Comparison of ENCODE assay signal across 8 cellular contexts in the genomic region with DNA sequence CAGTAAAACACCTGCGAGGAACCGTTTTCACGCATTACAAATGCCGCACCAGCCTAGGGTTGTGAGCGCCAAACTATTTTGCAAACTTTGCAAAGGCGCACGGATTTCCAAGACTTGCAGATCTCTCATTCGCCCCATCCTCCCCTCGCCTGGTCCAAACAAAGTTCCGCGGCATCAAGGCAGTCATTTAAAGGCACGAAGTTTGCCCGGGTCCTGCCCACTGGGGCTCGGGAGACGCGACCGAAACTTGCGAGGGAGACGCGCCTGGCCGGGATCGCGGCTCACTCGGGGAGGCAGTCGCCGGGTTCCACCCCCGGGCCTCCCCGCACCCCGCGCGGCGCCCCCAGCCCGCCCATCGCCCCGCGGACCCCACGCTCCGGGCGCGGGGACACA. TPM values are rescaled to one million over a fixed set of nuclear protein-coding genes. Genes with fewer than 3 reads are reported as not detected.
DNase-seq lines count a peak whose midpoint lies in the region; ATAC-seq, FAIRE-seq and TF ChIP-seq lines count a peak whose summit lies in the region.

No MANE protein-coding gene starts in this region.

- CTCF ChIA-PET in Panc1 (lab: Charles Lee), result no interaction called here

- H4K20me1 ChIP-seq in astrocyte (ENCODE audit: insufficient read depth, low read length), result peaks cover 22% of the 10 kb centered on the region

- H3K9me3 Mint-ChIP-seq in astrocyte (ENCODE audit: unreplicated experiment), result no peaks in the 10 kb centered on the region

- TF ChIP-seq CTCF in GM06990 (IDR thresholded peaks at IDR 0.05; ENCODE audit: insufficient read depth, low read length, poor library complexity, severe bottlenecking), result no peak
- TF ChIP-seq CTCF in HFF-Myc (IDR thresholded peaks at IDR 0.05; ENCODE audit: low read depth, low read length, missing control alignments), result no peak
- no peak for TF ChIP-seq CTCF in Panc1 (IDR thresholded peaks at IDR 0.05)
- no peak for TF ChIP-seq CTCF in astrocyte (IDR thresholded peaks at IDR 0.05; ENCODE audit: insufficient read depth, low read depth, low read length)

- H3K27me3 Mint-ChIP-seq in astrocyte (ENCODE audit: low read depth, unreplicated experiment), result no peaks in the 10 kb centered on the region

- BruUV-seq in Panc1 (replicated peaks; lab: Mats Ljungman, UMichigan), result no TSS peak

- H3K79me2 ChIP-seq in astrocyte (ENCODE audit: insufficient read depth, low read length), result peaks cover 40% of the 10 kb centered on the region

- H3K4me1 Mint-ChIP-seq in astrocyte (ENCODE audit: low read depth, unreplicated experiment), result peaks cover 20% of the 10 kb centered on the region

- peak overlapping the region; percentile 89 for H2AFZ ChIP-seq in astrocyte (ENCODE audit: low read depth, low read length)

- H3K4me1 ChIP-seq in Panc1 (ENCODE audit: control insufficient read depth, insufficient read depth, low read length) (peaks cover 22% of the 10 kb centered on the region), astrocyte (ENCODE audit: insufficient read depth, low read length) (peaks cover 5% of the 10 kb centered on the region)

- DNase-seq in GM06990 (ENCODE audit: extremely low read depth, insufficient read length) (no peak), HFF-Myc (ENCODE audit: extremely low read depth, low read depth) (no peak), Panc1 (ENCODE audit: low read depth, low spot score) (no peak), astrocyte (ENCODE audit: low read depth) (no peak), hepatic stellate cell (ENCODE audit: low spot score) (peak; percentile 37), sciatic nerve (ENCODE audit: low spot score) (peak; percentile 66), NCI-H1436 treated with DMSO at 0.1 percent for 48 hours (lab: John Stamatoyannopoulos, UW) (no peak)

- H3K4me3 Mint-ChIP-seq in astrocyte (ENCODE audit: unreplicated experiment), result peak overlapping the region; percentile 91

- H3K36me3 Mint-ChIP-seq in astrocyte (ENCODE audit: low read depth, unreplicated experiment), result peaks cover 2% of the 10 kb centered on the region

- in situ Hi-C loops in Panc1 (cut with HindIII; ENCODE audit: low pct_unique_long_range_greater_than_20kb, low sequenced_read_pairs), result no loop called here

- intact Hi-C loops in Panc1 (cut with micrococcal nuclease; ENCODE audit: unreplicated experiment), result no loop called here
- intact Hi-C loops in sciatic nerve (cut with DNase I), result loop anchor here (10.0 kb wide), 1 partner anchor 76 kb away; no protein-coding TSS in a partner anchor

- H3K27ac Mint-ChIP-seq in astrocyte (ENCODE audit: unreplicated experiment), result peak overlapping the region; percentile 44

- ATAC-seq in Panc1 (peak; percentile 37), sciatic nerve (peak; percentile 8), HG02759 (IDR thresholded peaks at IDR 0.05; ENCODE audit: unreplicated experiment) (no peak)

- H3K4me3 ChIP-seq in GM06990 (replicated peaks; ENCODE audit: low read depth, low read length), result peak overlapping the region; percentile 93
- H3K4me3 ChIP-seq in HFF-Myc (replicated peaks; ENCODE audit: low read depth, low read length), result peak overlapping the region; percentile 91
- peak overlapping the region; percentile 79 to 87 for H3K4me3 ChIP-seq in Panc1 (ENCODE audit: low read depth in 2 of 2, low read length in 2 of 2)
- H3K4me3 ChIP-seq in astrocyte (ENCODE audit: insufficient read depth, low read depth, low read length), result peak overlapping the region; percentile 94

- H3K9ac ChIP-seq in astrocyte (ENCODE audit: low read length), result peak overlapping the region; percentile 91

- H3K4me2 ChIP-seq in astrocyte (ENCODE audit: low read length), result peak overlapping the region; percentile 96

- no peaks in the 10 kb centered on the region for H3K36me3 ChIP-seq in GM06990 (ENCODE audit: control insufficient read depth, insufficient read depth, low read length)
- peaks cover 8% of the 10 kb centered on the region for H3K36me3 ChIP-seq in Panc1 (ENCODE audit: control insufficient read depth, insufficient read depth, low read length)
- H3K36me3 ChIP-seq in astrocyte (ENCODE audit: insufficient read depth, low read length), result no peaks in the 10 kb centered on the region

- H3K27me3 ChIP-seq in GM06990 (replicated peaks; ENCODE audit: control insufficient read depth, insufficient read depth, low read length), result no peaks in the 10 kb centered on the region
- no peaks in the 10 kb centered on the region for H3K27me3 ChIP-seq in Panc1 (ENCODE audit: control insufficient read depth, insufficient read depth, low read length)
- no peaks in the 10 kb centered on the region for H3K27me3 ChIP-seq in astrocyte (ENCODE audit: insufficient read depth, low read length)

- H3K27ac ChIP-seq in Panc1 (ENCODE audit: low read length), result peak overlapping the region; percentile 81
- H3K27ac ChIP-seq in astrocyte (ENCODE audit: low read depth, low read length), result peak overlapping the region; percentile 54

- no peaks in the 10 kb centered on the region for H3K9me3 ChIP-seq in Panc1 (ENCODE audit: control insufficient read depth, insufficient read depth, low read depth, low read length)
- no peaks in the 10 kb centered on the region for H3K9me3 ChIP-seq in astrocyte (ENCODE audit: insufficient read depth, low read depth, low read length)

- POLR2A ChIA-PET in Panc1 (lab: Charles Lee), result no interaction called here

- no peak for FAIRE-seq in astrocyte (lab: Jason Lieb, UNC)

RNA-seq across cellular contexts. Expression of a gene that starts 0.6 kb away (rescaled TPM):
- total RNA-seq in Panc1 (2021; ENCODE audit: unreplicated experiment), result 13.9 TPM
- polyA plus RNA-seq in Panc1 (2012; ENCODE audit: insufficient read length), result 7.0 TPM
- total RNA-seq in astrocyte, result 15.1 and 16.6 TPM in 2 replicates
- total RNA-seq in sciatic nerve, result 37.8 TPM

Comparison
In these comparisons a context has a peak if more than half of its experiments do, and no peak if none do; other contexts are left out.
1. DNase-seq: peak in hepatic stellate cell (single experiment) and sciatic nerve (single experiment); none in GM06990 (single experiment), HFF-Myc (single experiment), Panc1 (single experiment), astrocyte (single experiment) and NCI-H1436 treated with DMSO at 0.1 percent for 48 hours (single experiment).
2. Peak in every context shown above with its lines, with median percentiles within 50 percentile points of each other: H3K4me3 ChIP-seq.